In genomic region chr1:43969746-43970466, GRCh38 we compare ENCODE assay signal across 8 cellular contexts. TPM values are rescaled to one million over a fixed set of nuclear protein-coding genes. Genes with fewer than 3 reads are reported as not detected.
DNase-seq lines count a peak whose midpoint lies in the region; ATAC-seq and TF ChIP-seq lines count a peak whose summit lies in the region.

DPH2 (plus strand) TSS chr1:43970010; CDS start chr1:43970176, 166 bp downstream.

- H3K4me3 ChIP-seq in PC-3 (ENCODE audit: low read length), result peak within 1 kb of the TSS; percentile 99
- peak within 1 kb of the TSS; percentile 71 for H3K4me3 ChIP-seq in epithelial cell of proximal tubule (ENCODE audit: low read depth, low read length)
- peak within 1 kb of the TSS; percentile 91 to 97 for H3K4me3 ChIP-seq in mucosa of rectum (ENCODE audit: low read length in 2 of 2)

- TF ChIP-seq CTCF in PC-3 (conservative IDR thresholded peaks at IDR 0.05; ENCODE audit: low read depth, low read length) (peak; percentile 35; the same call in 1 of the 2 replicates), epithelial cell of proximal tubule (conservative IDR thresholded peaks at IDR 0.05; ENCODE audit: low read depth, low read length) (peak; percentile 13)

- peaks cover 18% of the 10 kb centered on the region for H3K4me1 ChIP-seq in PC-3 (ENCODE audit: insufficient read depth, low read length)
- H3K4me1 ChIP-seq in mucosa of rectum (ENCODE audit: control insufficient read depth in 2 of 2, insufficient read depth in 2 of 2, low read length in 2 of 2), result peaks cover 13 to 22% of the 10 kb centered on the region in 2 donors

- H3K27me3 ChIP-seq in PC-3 (ENCODE audit: low read length) (no peaks in the 10 kb centered on the region), mucosa of rectum (ENCODE audit: control insufficient read depth in 2 of 2, insufficient read depth in 2 of 2, low read length in 2 of 2) (no peaks in the 10 kb centered on the region)

- TSS peak; percentile 60 for BruUV-seq in PC-3 (replicated peaks; lab: Mats Ljungman, UMichigan)

- peaks cover 25% of the 10 kb centered on the region for H3K36me3 ChIP-seq in PC-3 (ENCODE audit: low read depth, low read length)
- H3K36me3 ChIP-seq in mucosa of rectum (ENCODE audit: control insufficient read depth in 2 of 2, insufficient read depth in 2 of 2, low read length in 2 of 2), result peaks cover 11 to 12% of the 10 kb centered on the region in 2 donors

- CTCF ChIA-PET in PC-3 (lab: Charles Lee), result interaction anchor here (1.0 to 1.5 kb wide), 2 partner anchors 35 to 207 kb away, joined by 3 read pairs; no protein-coding TSS in a partner anchor

- peak within 1 kb of the TSS; percentile 80 for H2AFZ ChIP-seq in PC-3 (ENCODE audit: low read length)

- H3K27ac ChIP-seq in PC-3 (ENCODE audit: low read length), result peak within 1 kb of the TSS; percentile 23
- peak within 1 kb of the TSS in 1 of 2 donors; percentile 38 for H3K27ac ChIP-seq in mucosa of rectum (ENCODE audit: low read depth in 2 of 2, low read length in 2 of 2)

- no peaks in the 10 kb centered on the region for H3F3A ChIP-seq in PC-3 (ENCODE audit: low read length, unreplicated experiment)

- DNase-seq in DMS 273 treated with DMSO at 0.1 percent for 48 hours (lab: John Stamatoyannopoulos, UW) (peak; percentile 95), PC-3 (peak; percentile 97), activated T-cell treated with anti-CD3 and anti-CD28 coated beads for 48 hours (ENCODE audit: low read depth) (peak; percentile 93), epithelial cell of proximal tubule (ENCODE audit: low read depth) (peak; percentile 81)
- DNase-seq in stimulated activated CD8-positive, alpha-beta memory T cell treated with anti-CD3 and anti-CD28 coated beads, Interleukin-4, amount 100 ng/mL, for 48 hours, result peak; percentile 97

- ATAC-seq in GM21528 (IDR thresholded peaks at IDR 0.05; ENCODE audit: low FRiP score, unreplicated experiment) (peak; percentile 69), PC-3 (peak; percentile 90)

- TF ChIP-seq RAD21 in Ishikawa (IDR thresholded peaks at IDR 0.05; ENCODE audit: low read depth), result no peak

- no peak for TF ChIP-seq EP300 in Ishikawa (IDR thresholded peaks at IDR 0.05; ENCODE audit: borderline replicate concordance)

- no peaks in the 10 kb centered on the region for H3K9me2 ChIP-seq in PC-3 (replicated peaks; ENCODE audit: low read length)

- intact Hi-C loops in PC-3 (cut with micrococcal nuclease), result loop anchor here (2.0 kb wide), 1 partner anchor 23 kb away; the partner anchor contains the start of gene IPO13

- H4K20me1 ChIP-seq in PC-3 (ENCODE audit: low read length), result no peaks in the 10 kb centered on the region

- POLR2A ChIA-PET in PC-3 (lab: Charles Lee; ENCODE audit: unreplicated experiment), result interaction anchor here (0.5 to 1.2 kb wide), 2 partner anchors 41 to 767 kb away, joined by 3 to 7 read pairs; no protein-coding TSS in a partner anchor

- H3K79me2 ChIP-seq in PC-3 (ENCODE audit: low read length), result peaks cover 21% of the 10 kb centered on the region

- H3K9me3 ChIP-seq in PC-3 (ENCODE audit: low read length) (no peaks in the 10 kb centered on the region), mucosa of rectum (ENCODE audit: control insufficient read depth in 2 of 2, low read length in 2 of 2) (no peaks in the 10 kb centered on the region)

- peak within 1 kb of the TSS; percentile 92 for H3K9ac ChIP-seq in PC-3 (ENCODE audit: low read length)
- H3K9ac ChIP-seq in mucosa of rectum (ENCODE audit: low read depth in 1 of 2, low read length in 2 of 2), result peak within 1 kb of the TSS; percentile 60 to 67

- peak within 1 kb of the TSS; percentile 88 for H3K4me2 ChIP-seq in PC-3 (ENCODE audit: low read length)

TF ChIP-seq in Ishikawa, 13 proteins besides CTCF, POLR2A, EP300 and RAD21:
- TF ChIP-seq FOXM1 (IDR thresholded peaks at IDR 0.05; ENCODE audit: borderline replicate concordance, low read depth), result no peak
- TF ChIP-seq MAX (IDR thresholded peaks at IDR 0.05), result peak; percentile 94
- TF ChIP-seq NFIC (IDR thresholded peaks at IDR 0.05), result no peak
- TF ChIP-seq TAF1 (IDR thresholded peaks at IDR 0.05; ENCODE audit: low read depth), result peak; percentile 36
- no peak for TF ChIP-seq CEBPB (IDR thresholded peaks at IDR 0.05)
- TF ChIP-seq TCF12 (IDR thresholded peaks at IDR 0.05; ENCODE audit: low read depth), result no peak
- TF ChIP-seq CREB1 (IDR thresholded peaks at IDR 0.05; ENCODE audit: low read depth), result no peak
- no peak for TF ChIP-seq ZBTB7A (IDR thresholded peaks at IDR 0.05; ENCODE audit: low read depth)
- TF ChIP-seq TEAD4 (IDR thresholded peaks at IDR 0.05), result no peak
- TF ChIP-seq EGR1 (IDR thresholded peaks at IDR 0.05), result no peak
- peak; percentile 91 for TF ChIP-seq USF1 (IDR thresholded peaks at IDR 0.05)
- TF ChIP-seq REST (IDR thresholded peaks at IDR 0.05; ENCODE audit: low read depth), result no peak
- peak; percentile 58 for TF ChIP-seq YY1 (IDR thresholded peaks at IDR 0.05; ENCODE audit: low read depth)
TF ChIP-seq in Ishikawa: peak in this region for 4.

RNA-seq across cellular contexts. Expression of gene DPH2, which starts in this region (rescaled TPM):
- total RNA-seq in PC-3 (2014; rRNA removed), result 46.3 and 59.0 TPM in 2 replicates
- total RNA-seq in epithelial cell of proximal tubule, result 29.5 and 48.5 TPM in 2 replicates
